ENCODE assay signal across 7 cellular contexts in the genomic region with DNA sequence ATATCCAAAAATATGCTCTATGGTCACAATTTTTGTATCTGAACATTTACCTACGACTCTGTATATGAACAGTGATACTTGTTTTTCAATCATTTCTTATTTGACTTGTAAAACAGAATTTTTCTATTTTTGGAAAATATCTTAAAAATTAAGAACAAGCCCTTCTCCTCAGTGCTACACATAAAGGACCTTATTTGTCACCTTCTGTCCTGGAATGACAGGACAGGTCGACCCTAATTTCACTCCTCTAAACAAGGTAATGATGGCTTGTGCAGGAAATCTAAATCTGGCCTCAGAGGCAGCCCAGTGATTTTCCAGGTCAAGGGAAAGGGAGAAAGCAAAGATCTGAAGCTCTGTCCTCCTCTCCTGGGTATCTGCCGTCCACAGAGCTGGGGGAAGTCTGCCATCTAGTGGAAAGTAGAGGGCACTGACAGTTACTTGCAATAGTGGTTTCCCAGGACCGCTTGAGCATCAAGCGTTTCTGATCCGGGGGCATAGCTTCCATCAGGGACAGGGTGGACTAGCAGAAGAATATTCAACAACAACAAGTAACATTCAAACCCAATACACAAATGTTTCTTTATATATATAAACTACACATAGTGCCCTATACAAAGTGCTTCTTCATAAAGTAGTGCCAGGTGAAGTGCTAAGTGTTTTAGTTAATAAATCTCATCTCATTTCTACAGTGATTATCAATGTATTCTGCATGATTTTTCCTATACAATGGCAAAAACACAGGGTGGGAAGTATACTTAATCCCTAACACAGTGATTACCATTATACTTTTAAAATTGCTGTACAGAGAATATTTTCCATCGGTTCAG.
DNase-seq lines count a peak whose midpoint lies in the region; ATAC-seq lines count a peak whose summit lies in the region.

No MANE protein-coding gene starts in this region.

- intact Hi-C loops in left ventricle myocardium superior (cut with micrococcal nuclease) = loop anchor here (2.0 kb wide), 1 partner anchor 343 kb away; no protein-coding TSS in a partner anchor
- intact Hi-C loops in sciatic nerve (cut with DNase I) = loop anchor here (1.0 kb wide), 1 partner anchor 343 kb away; no protein-coding TSS in a partner anchor

- CTCF ChIA-PET in T-cell (lab: Charles Lee) = interaction anchor here (0.6 to 8.9 kb wide), 15 partner anchors 9 to 345 kb away, joined by 3 to 335 read pairs (median 4); no protein-coding TSS in a partner anchor

- no peak overlapping the region for H3K4me3 Mint-ChIP-seq in T-cell

- H3K9me3 Mint-ChIP-seq in T-cell = no peaks in the 10 kb centered on the region

- no peaks in the 10 kb centered on the region for H3K27me3 Mint-ChIP-seq in T-cell

- POLR2A ChIA-PET in T-cell (lab: Charles Lee) = interaction anchor here (0.7 to 1.9 kb wide), 5 partner anchors 161 to 344 kb away, joined by 3 to 11 read pairs (median 4); a partner anchor contains a TSS

- peak; percentile 96 for ATAC-seq in GM18498 (IDR thresholded peaks at IDR 0.05; ENCODE audit: unreplicated experiment)
- ATAC-seq in HG02798 (IDR thresholded peaks at IDR 0.05; ENCODE audit: poor library complexity, unreplicated experiment) = peak; percentile 95
- ATAC-seq in T-cell (replicated peaks in 1 of 4) = peak; percentile 84 to 93 (median 88)
- ATAC-seq in left ventricle myocardium superior = peak; percentile 95
- ATAC-seq in sciatic nerve = peak; percentile 94

- DNase-seq in NCI-H1417 (lab: John Stamatoyannopoulos, UW) (peak; percentile 63 to 91 (median 74)), T-cell (peak; percentile 27 to 72 (median 58)), amniotic epithelial cell (ENCODE audit: low read depth) (peak; percentile 67), left ventricle myocardium superior (no peak), sciatic nerve (ENCODE audit: low spot score) (peak; percentile 74)

- peaks cover 4 to 5% (median 5%) of the 10 kb centered on the region in 3 donors for H3K4me1 Mint-ChIP-seq in T-cell

- peak overlapping the region in 1 of 2 donors; percentile 13 for H3K27ac Mint-ChIP-seq in T-cell

- H3K36me3 Mint-ChIP-seq in T-cell = no peaks in the 10 kb centered on the region
